ENCODE assay signal across 15 cellular contexts in the genomic region with DNA sequence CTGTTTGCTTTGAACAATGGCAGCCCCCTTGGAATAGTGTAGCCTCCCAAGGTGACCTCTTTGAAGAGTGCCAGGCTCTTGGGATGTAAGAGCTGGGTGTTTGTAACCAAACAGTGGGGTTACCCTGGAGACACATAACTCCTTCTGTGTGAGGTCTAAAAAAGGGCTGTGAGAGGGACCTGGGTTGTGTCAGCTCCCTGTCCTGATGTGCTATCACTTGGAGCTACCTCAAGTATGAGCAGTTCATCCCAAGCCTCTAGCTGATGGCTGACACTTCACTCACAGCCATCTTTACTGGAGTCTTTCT. TPM values are rescaled to one million over a fixed set of nuclear protein-coding genes. Genes with fewer than 3 reads are reported as not detected.
DNase-seq lines count a peak whose midpoint lies in the region; TF ChIP-seq lines count a peak whose summit lies in the region.
"Had no signal": no experiment of that assay in that cellular context is flagged by ENCODE, and none has a peak within 500 bp of the region (broad histone marks: within the 10 kb centered on the region; RNA-seq: fewer than 3 reads in every experiment).

No MANE protein-coding gene starts in this region.

- peak overlapping the region; percentile 92 for H3K27ac Mint-ChIP-seq in HFFc6
- H3K27ac Mint-ChIP-seq: activated naive CD4-positive, alpha-beta T cell treated with anti-CD3 and anti-CD28 coated beads, Interleukin-2, amount 50 U/mL, for 72 hours; naive B cell; T-helper 2 cell treated with Interferon-gamma antibody and Interleukin-4, amounts not matched to agents 5 μg/mL and 100 μg/mL, for 36 hours had no signal

- H3K36me3 Mint-ChIP-seq in HFFc6 (ENCODE audit: low read depth), result peaks cover 5% of the 10 kb centered on the region
- H3K36me3 Mint-ChIP-seq: CD14-positive monocyte had no signal

- TF ChIP-seq CTCF in HFFc6 (IDR thresholded peaks at IDR 0.05), result no peak
- no peak for TF ChIP-seq CTCF in choroid plexus epithelial cell (conservative IDR thresholded peaks at IDR 0.05; ENCODE audit: low read depth, low read length)

- no peak overlapping the region for H3K4me3 ChIP-seq in choroid plexus epithelial cell (ENCODE audit: low read depth, low read length)

- H3K4me1 Mint-ChIP-seq in HFFc6 (ENCODE audit: low read depth), result peaks cover 44% of the 10 kb centered on the region
- H3K4me1 Mint-ChIP-seq: naive B cell had no signal

- H3K4me3 Mint-ChIP-seq in HFFc6, result peak overlapping the region; percentile 5; the same call in 1 of the 2 replicates
- H3K4me3 Mint-ChIP-seq: CD14-positive monocyte; endodermal cell; naive B cell; T-helper 2 cell treated with Interferon-gamma antibody and Interleukin-4, amounts not matched to agents 5 μg/mL and 100 μg/mL, for 36 hours had no signal

- peaks cover 9% of the 10 kb centered on the region; the same call in 1 of the 2 replicates for H3K9me3 Mint-ChIP-seq in HFFc6
- H3K9me3 Mint-ChIP-seq: T-helper 2 cell treated with Interferon-gamma antibody and Interleukin-4, amounts not matched to agents 5 μg/mL and 100 μg/mL, for 36 hours had no signal

- DNase-seq in HFFc6 (peak; percentile 18), choroid plexus epithelial cell (ENCODE audit: low read depth) (peak; percentile 65), iris pigment epithelial cell (ENCODE audit: low read depth) (peak; percentile 15), smooth muscle cell of the brain vasculature (ENCODE audit: low read depth, low spot score) (peak; percentile 37), NOMO-1 treated with dmso at 0.1 percent for 144 hours (lab: John Stamatoyannopoulos, UW; ENCODE audit: unreplicated experiment) (no peak), T1000 (lab: John Stamatoyannopoulos, UW) (no peak), NCI-H69 (lab: John Stamatoyannopoulos, UW) (no peak), AG08395 (ENCODE audit: low spot score) (no peak)
- DNase-seq: naive B cell; NCI-H187; stimulated activated CD4-positive, alpha-beta T cell treated with anti-CD3 and anti-CD28 coated beads, Interleukin-12 subunit alpha, Interleukin-12 subunit beta, amount 100 ng/mL, for 4 hours had no signal

- peaks cover 16% of the 10 kb centered on the region for H3K27me3 Mint-ChIP-seq in HFFc6 (ENCODE audit: insufficient read depth)

RNA-seq across cellular contexts. Expression of a gene that starts 40.2 kb away (rescaled TPM):
- under 1 TPM in 1 of 6 experiments, not detected in 5; 0.09 TPM for total RNA-seq in HFFc6 (2021; fragmentation: NEBNext Ultra II Directional; extraction: Animal tissue kit (Norgen Biotek cat#: 25700))

Comparison
In these comparisons a context has a peak if more than half of its experiments do, and no peak if none do; other contexts are left out.
1. DNase-seq: peak in HFFc6 (single experiment), choroid plexus epithelial cell (single experiment), iris pigment epithelial cell (single experiment) and smooth muscle cell of the brain vasculature (single experiment); none in NOMO-1 treated with dmso at 0.1 percent for 144 hours (single experiment), T1000 (single experiment), NCI-H69 (single experiment) and AG08395 (single experiment).